In the genomic region with DNA sequence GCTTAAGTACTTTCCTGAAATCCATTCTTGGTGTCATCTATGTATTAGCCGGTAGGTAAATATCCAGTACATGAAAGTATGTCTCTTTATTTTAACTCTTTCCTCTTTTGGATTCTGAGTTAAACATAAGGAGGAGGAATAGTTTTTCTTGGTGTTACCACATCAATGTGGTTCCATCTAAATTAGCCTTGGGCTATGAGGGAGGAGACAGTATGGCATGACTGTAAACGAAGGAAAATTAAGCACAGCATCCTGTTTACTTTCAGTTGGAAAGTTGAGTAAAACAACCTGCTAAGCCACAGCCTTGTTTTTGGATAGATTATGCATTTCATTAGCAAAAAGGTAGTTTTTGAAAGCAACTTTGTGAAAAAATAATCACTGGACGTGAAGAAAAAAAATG, we compare ENCODE assay signal across 23 cellular contexts.
DNase-seq lines count a peak whose midpoint lies in the region; ATAC-seq, FAIRE-seq and TF ChIP-seq lines count a peak whose summit lies in the region.
"Had no signal": no experiment of that assay in that cellular context is flagged by ENCODE, and none has a peak within 500 bp of the region (broad histone marks: within the 10 kb centered on the region; RNA-seq: fewer than 3 reads in every experiment).

No MANE protein-coding gene starts in this region.

- H3K27ac ChIP-seq in CD4-positive, alpha-beta memory T cell (ENCODE audit: low read depth, low read length), result no peak overlapping the region
- H3K27ac ChIP-seq: GM23248, KMS-11 had no signal

- intact Hi-C loops in CD4-positive, alpha-beta memory T cell (cut with micrococcal nuclease), result no loop called here
- intact Hi-C loops in sciatic nerve (cut with DNase I), result no loop called here

- H3K9me3 ChIP-seq in CD4-positive, alpha-beta memory T cell (ENCODE audit: control insufficient read depth in 1 of 2, low read length in 2 of 2), result no peaks in the 10 kb centered on the region

- no peak overlapping the region for H3K4me3 ChIP-seq in bronchial epithelial cell (ENCODE audit: low read depth, low read length)
- H3K4me3 ChIP-seq in CD4-positive, alpha-beta memory T cell (ENCODE audit: low read length in 2 of 2), result no peak overlapping the region
- H3K4me3 ChIP-seq: GM23248 had no signal

- peaks cover 3 to 18% (median 8%) of the 10 kb centered on the region in 8 donors for H3K9me3 Mint-ChIP-seq in CD4-positive, alpha-beta memory T cell
- H3K9me3 Mint-ChIP-seq in activated T-cell treated with anti-CD3 and anti-CD28 coated beads, Interleukin-2, amount 50 U/mL, for 72 hours, result peaks cover 6 to 7% of the 10 kb centered on the region in 2 donors

- no peak for FAIRE-seq in bronchial epithelial cell (lab: Jason Lieb, UNC)
- FAIRE-seq: D721Med, GM12891, HTR-8/SVneo had no signal

- no peak overlapping the region for H3K4me3 Mint-ChIP-seq in CD4-positive, alpha-beta memory T cell
- H3K4me3 Mint-ChIP-seq in activated T-cell treated with anti-CD3 and anti-CD28 coated beads, Interleukin-2, amount 50 U/mL, for 72 hours, result no peak overlapping the region

- no peak for ATAC-seq in activated T-cell treated with anti-CD3 and anti-CD28 coated beads, Interleukin-2, amount 50 U/mL, for 72 hours (replicated peaks in 1 of 2)
- ATAC-seq in sciatic nerve (no peak), HG03095 (IDR thresholded peaks at IDR 0.05; ENCODE audit: unreplicated experiment) (no peak)

- H3K27me3 Mint-ChIP-seq in CD4-positive, alpha-beta memory T cell, result no peaks in the 10 kb centered on the region
- no peaks in the 10 kb centered on the region for H3K27me3 Mint-ChIP-seq in activated T-cell treated with anti-CD3 and anti-CD28 coated beads, Interleukin-2, amount 50 U/mL, for 72 hours (ENCODE audit: low read depth)

- H3K27ac Mint-ChIP-seq in CD4-positive, alpha-beta memory T cell, result no peak overlapping the region
- H3K27ac Mint-ChIP-seq in activated T-cell treated with anti-CD3 and anti-CD28 coated beads, Interleukin-2, amount 50 U/mL, for 72 hours, result no peak overlapping the region

- DNase-seq in ELR (ENCODE audit: low read depth) (peak; percentile 67), NCI-H69 (lab: John Stamatoyannopoulos, UW) (peak; percentile 56), bronchial epithelial cell (ENCODE audit: low read depth) (peak; percentile 75), sciatic nerve (ENCODE audit: low spot score) (no peak)
- no peak for DNase-seq in CD4-positive, alpha-beta memory T cell
- no peak for DNase-seq in activated T-cell treated with anti-CD3 and anti-CD28 coated beads, Interleukin-2, amount 50 U/mL, for 72 hours
- DNase-seq: C1 segment of cervical spinal cord, GM23248, HCEC 1CT, MV-4-11, NCI-H1694, NCI-H2081, NCI-H2171, NCI-H345, NCI-H524, RPMI8226, SIG-M5, SK-N-SH had no signal

- POLR2A ChIA-PET in CD4-positive, alpha-beta memory T cell (lab: Charles Lee; ENCODE audit: partially characterized antibody), result no interaction called here

- no peaks in the 10 kb centered on the region for H3K4me1 ChIP-seq in CD4-positive, alpha-beta memory T cell (ENCODE audit: insufficient read depth, low read length)

- TF ChIP-seq CTCF in bronchial epithelial cell (IDR thresholded peaks at IDR 0.05; ENCODE audit: insufficient read depth, low read length, severe bottlenecking), result no peak

- H3K4me1 Mint-ChIP-seq in CD4-positive, alpha-beta memory T cell, result no peaks in the 10 kb centered on the region
- H3K4me1 Mint-ChIP-seq in activated T-cell treated with anti-CD3 and anti-CD28 coated beads, Interleukin-2, amount 50 U/mL, for 72 hours (ENCODE audit: low read depth), result no peaks in the 10 kb centered on the region

- no peaks in the 10 kb centered on the region for H3K36me3 Mint-ChIP-seq in CD4-positive, alpha-beta memory T cell
- no peaks in the 10 kb centered on the region for H3K36me3 Mint-ChIP-seq in activated T-cell treated with anti-CD3 and anti-CD28 coated beads, Interleukin-2, amount 50 U/mL, for 72 hours (ENCODE audit: insufficient read depth in 2 of 2)

- H3K27me3 ChIP-seq in bronchial epithelial cell (ENCODE audit: control insufficient read depth, insufficient read depth, low read length), result no peaks in the 10 kb centered on the region
- H3K27me3 ChIP-seq in CD4-positive, alpha-beta memory T cell (ENCODE audit: insufficient read depth, low read length), result no peaks in the 10 kb centered on the region

- CTCF ChIA-PET in CD4-positive, alpha-beta memory T cell (lab: Charles Lee; ENCODE audit: partially characterized antibody), result no interaction called here

- no peaks in the 10 kb centered on the region for H3K36me3 ChIP-seq in bronchial epithelial cell (ENCODE audit: control insufficient read depth, insufficient read depth, low read length)
- H3K36me3 ChIP-seq in CD4-positive, alpha-beta memory T cell (ENCODE audit: insufficient read depth, low read length), result no peaks in the 10 kb centered on the region

Comparison
In these comparisons a context has a peak if more than half of its experiments do, and no peak if none do; other contexts are left out.
1. DNase-seq: peak in ELR (single experiment), NCI-H69 (single experiment) and bronchial epithelial cell (single experiment); none in CD4-positive, alpha-beta memory T cell (0 of 5), activated T-cell treated with anti-CD3 and anti-CD28 coated beads, Interleukin-2, amount 50 U/mL, for 72 hours (0 of 2) and sciatic nerve (single experiment).